Comparison of ENCODE assay signal across 9 cellular contexts in genomic region chr22:44685384-44686056, GRCh38. TPM values are rescaled to one million over a fixed set of nuclear protein-coding genes. Genes with fewer than 3 reads are reported as not detected.
DNase-seq lines count a peak whose midpoint lies in the region; ATAC-seq and TF ChIP-seq lines count a peak whose summit lies in the region.
"Had no signal": no experiment of that assay in that cellular context is flagged by ENCODE, and none has a peak within 500 bp of the region (broad histone marks: within the 10 kb centered on the region; RNA-seq: fewer than 3 reads in every experiment).

No MANE protein-coding gene starts in this region.

- no peaks in the 10 kb centered on the region for H3K27me3 Mint-ChIP-seq in activated CD4-positive, alpha-beta memory T cell treated with anti-CD3 and anti-CD28 coated beads for 36 hours
- no peaks in the 10 kb centered on the region for H3K27me3 Mint-ChIP-seq in endodermal cell (ENCODE audit: insufficient read depth)

- peaks cover 47% of the 10 kb centered on the region for H3K4me1 Mint-ChIP-seq in activated CD4-positive, alpha-beta memory T cell treated with anti-CD3 and anti-CD28 coated beads for 36 hours (ENCODE audit: low read depth)
- peaks cover 12% of the 10 kb centered on the region for H3K4me1 Mint-ChIP-seq in endodermal cell

- WGBS in endodermal cell (ENCODE audit: insufficient coverage in 1 of 2, insufficient read length in 1 of 2), 2 experiments, result 76 to 84% methylated on average over 6 to 11 of the region's 11 CpGs
- WGBS in psoas muscle, 3 donors, result 49 to 69% (median 58%) methylated on average over 11 of the region's 11 CpGs

- ATAC-seq in psoas muscle, result peak; percentile 36 to 71 (median 56)
- ATAC-seq in HG03520 (IDR thresholded peaks at IDR 0.05; ENCODE audit: unreplicated experiment), result no peak

- CTCF ChIA-PET in AG04450 (lab: Charles Lee), result interaction anchor here (0.6 to 3.2 kb wide), 29 partner anchors 7 to 1091 kb away, joined by 3 to 28 read pairs (median 4); partner anchors contain the start of gene PRR5
- CTCF ChIA-PET in activated CD4-positive, alpha-beta memory T cell treated with anti-CD3 and anti-CD28 coated beads for 36 hours (lab: Charles Lee), result interaction anchor here (0.6 to 2.5 kb wide), 25 partner anchors 8 to 693 kb away, joined by 3 to 21 read pairs (median 4); no protein-coding TSS in a partner anchor

- peak; percentile 61 for TF ChIP-seq POLR2A in GM19193 (IDR thresholded peaks at IDR 0.05; ENCODE audit: extremely low read depth, insufficient read depth, insufficient read length)

- intact Hi-C loops in activated CD4-positive, alpha-beta memory T cell treated with anti-CD3 and anti-CD28 coated beads for 36 hours (cut with micrococcal nuclease), result loop anchor here (1.0 to 2.0 kb wide), 3 partner anchors 15 to 21 kb away; no protein-coding TSS in a partner anchor
- intact Hi-C loops in psoas muscle (cut with DNase I), result no loop called here

- H3K4me1 ChIP-seq in endodermal cell (ENCODE audit: control insufficient read depth, insufficient read depth, low read length), result no peaks in the 10 kb centered on the region
- no peaks in the 10 kb centered on the region for H3K4me1 ChIP-seq in psoas muscle

- POLR2A ChIA-PET in AG04450 (lab: Yijun Ruan, JAX), result no interaction called here
- POLR2A ChIA-PET in activated CD4-positive, alpha-beta memory T cell treated with anti-CD3 and anti-CD28 coated beads for 36 hours (lab: Charles Lee), result no interaction called here

- no peak overlapping the region for H3K9ac ChIP-seq in endodermal cell (ENCODE audit: extremely low read depth, low read length, poor library complexity, severe bottlenecking)

- H3K36me3 Mint-ChIP-seq in activated CD4-positive, alpha-beta memory T cell treated with anti-CD3 and anti-CD28 coated beads for 36 hours, result no peaks in the 10 kb centered on the region
- H3K36me3 Mint-ChIP-seq in endodermal cell (ENCODE audit: low read depth), result no peaks in the 10 kb centered on the region

- H3K27ac ChIP-seq in AG04450 (ENCODE audit: low read depth, low read length), result peak overlapping the region; percentile 70
- no peak overlapping the region for H3K27ac ChIP-seq in endodermal cell (ENCODE audit: low read depth, low read length)
- H3K27ac ChIP-seq in psoas muscle, result no peak overlapping the region
- H3K27ac ChIP-seq: neutrophil had no signal

- H3K36me3 ChIP-seq in endodermal cell (ENCODE audit: control insufficient read depth, insufficient read depth, low read length) (no peaks in the 10 kb centered on the region), psoas muscle (ENCODE audit: insufficient read depth in 1 of 2, low read depth in 1 of 2) (no peaks in the 10 kb centered on the region)
- H3K36me3 ChIP-seq: neutrophil had no signal

- no peak overlapping the region for H3K4me3 ChIP-seq in AG04450 (ENCODE audit: low read depth, low read length)
- no peak overlapping the region for H3K4me3 ChIP-seq in endodermal cell (ENCODE audit: low read length)
- no peak overlapping the region for H3K4me3 ChIP-seq in psoas muscle

- DNase-seq in AG04450 (ENCODE audit: low read depth, low spot score) (no peak), NCI-H2107 (lab: John Stamatoyannopoulos, UW) (peak; percentile 19), endodermal cell (peak; percentile 88), psoas muscle (peak in 1 of 2 donors; percentile 36), AML-193 (lab: John Stamatoyannopoulos, UW) (no peak)
- DNase-seq in activated CD4-positive, alpha-beta memory T cell treated with anti-CD3 and anti-CD28 coated beads for 36 hours, result peak; percentile 92

- H3K9me3 ChIP-seq in AG04450 (ENCODE audit: control insufficient read depth, insufficient read depth, low read length) (no peaks in the 10 kb centered on the region; the same call in 1 of the 2 replicates), endodermal cell (ENCODE audit: control insufficient read depth, low read length) (no peaks in the 10 kb centered on the region), psoas muscle (no peaks in the 10 kb centered on the region)
- H3K9me3 ChIP-seq: neutrophil had no signal

- H3K27me3 ChIP-seq in AG04450 (ENCODE audit: control insufficient read depth, insufficient read depth, low read length) (no peaks in the 10 kb centered on the region), endodermal cell (ENCODE audit: control insufficient read depth, insufficient read depth, low read length, poor library complexity, severe bottlenecking) (no peaks in the 10 kb centered on the region), psoas muscle (ENCODE audit: insufficient read depth in 3 of 3, low read length in 2 of 3) (peaks cover 0 to 7% (median 3%) of the 10 kb centered on the region in 3 donors)

- TF ChIP-seq CTCF in AG04450 (IDR thresholded peaks at IDR 0.05; ENCODE audit: low read depth, low read length) (no peak), endodermal cell (conservative IDR thresholded peaks at IDR 0.05) (no peak), psoas muscle (IDR thresholded peaks at IDR 0.05) (no peak)

- H3K4me3 Mint-ChIP-seq in activated CD4-positive, alpha-beta memory T cell treated with anti-CD3 and anti-CD28 coated beads for 36 hours, result peak overlapping the region; percentile 51
- H3K4me3 Mint-ChIP-seq in endodermal cell, result no peak overlapping the region

- H3K27ac Mint-ChIP-seq in activated CD4-positive, alpha-beta memory T cell treated with anti-CD3 and anti-CD28 coated beads for 36 hours, result peak overlapping the region; percentile 84
- H3K27ac Mint-ChIP-seq in endodermal cell, result peak overlapping the region; percentile 77

- H3K9me3 Mint-ChIP-seq in activated CD4-positive, alpha-beta memory T cell treated with anti-CD3 and anti-CD28 coated beads for 36 hours, result no peaks in the 10 kb centered on the region
- no peaks in the 10 kb centered on the region for H3K9me3 Mint-ChIP-seq in endodermal cell

RNA-seq across cellular contexts. Expression of gene PRR5, which starts 16.5 kb away (rescaled TPM):
- 12.9 and 16.2 TPM in 2 replicates for polyA plus RNA-seq in AG04450 (2011; rRNA removed)
- 14.6 and 18.4 TPM in 2 replicates for polyA minus RNA-seq in AG04450 (2011; rRNA and poly(A)+ RNA removed)
- 10 to 100 TPM; 10.3 to 11.8 TPM for total RNA-seq in activated CD4-positive, alpha-beta memory T cell treated with anti-CD3 and anti-CD28 coated beads for 36 hours
- 10 to 100 TPM; 32.0 to 37.2 TPM for total RNA-seq in endodermal cell
- 13.0 TPM for polyA plus RNA-seq in endodermal cell (2013, experiment 1 of 2)
- 12.3 TPM for polyA plus RNA-seq in endodermal cell (2013, experiment 2 of 2)
- total RNA-seq in psoas muscle, result 1 to 10 TPM in 3 of 4 donors, under 1 TPM in 1; 0.96 to 2.9 (median 2.5) TPM
- 1 to 10 TPM in 1 of 3 donors, under 1 TPM in 2; 0.48 to 1.6 (median 0.75) TPM for polyA plus RNA-seq in psoas muscle

Comparison
In these comparisons a context has a peak if more than half of its experiments do, and no peak if none do; other contexts are left out.
1. DNase-seq: peak in NCI-H2107 (single experiment), activated CD4-positive, alpha-beta memory T cell treated with anti-CD3 and anti-CD28 coated beads for 36 hours (single experiment) and endodermal cell (single experiment); none in AG04450 (single experiment) and AML-193 (0 of 2).